ENCODE assay signal across 8 cellular contexts in the genomic region with DNA sequence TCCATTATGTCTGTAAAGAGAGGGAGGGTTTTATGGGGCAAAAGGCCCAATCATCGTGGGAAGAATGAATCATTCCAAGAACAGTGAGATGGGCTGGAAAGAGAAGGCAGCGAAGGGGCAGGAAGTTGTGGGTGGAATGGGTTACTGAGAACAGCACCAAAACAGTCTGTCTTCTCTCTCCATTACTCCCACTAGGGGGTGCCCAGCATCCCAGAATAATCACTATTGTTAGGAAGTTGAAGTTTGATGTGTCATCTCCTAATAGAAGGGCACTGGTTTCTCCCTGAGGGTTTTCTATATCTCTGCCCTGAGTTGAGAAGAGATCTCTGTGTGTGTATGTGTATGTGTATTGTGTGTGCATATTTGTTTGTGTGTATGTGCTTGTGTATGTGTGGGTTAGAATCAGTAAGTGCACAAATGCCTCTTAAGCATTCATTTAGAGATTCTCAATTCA.
A peak's percentile ranks its signal among the peaks of the same experiment; 100 is the strongest.
DNase-seq lines count a peak whose midpoint lies in the region; ATAC-seq and TF ChIP-seq lines count a peak whose summit lies in the region.

No MANE protein-coding gene starts in this region.

- 29 to 30% methylated on average over 2 of the region's 2 CpGs for WGBS in testis, 2 donors

- H3K4me1 ChIP-seq in HCT116 (ENCODE audit: control insufficient read depth in 1 of 2, insufficient read depth in 2 of 2, low read length in 2 of 2) (peaks cover 0 to 11% of the 10 kb centered on the region in 2 experiments; a peak in 2 of 4 replicates), MM.1S (ENCODE audit: low read length) (peaks cover 11% of the 10 kb centered on the region), testis (peaks cover 43% of the 10 kb centered on the region)

- H3K4me3 ChIP-seq in HCT116 (replicated peaks in 1 of 2; ENCODE audit: low read depth in 1 of 2, low read length in 2 of 2) (no peak overlapping the region), MM.1S (ENCODE audit: low read length) (no peak overlapping the region), testis (no peak overlapping the region)

- peaks cover 3% of the 10 kb centered on the region for H3K36me3 Mint-ChIP-seq in nephron (ENCODE audit: low read depth)

- H2AFZ ChIP-seq in HCT116 (ENCODE audit: low read depth, low read length, poor library complexity, severe bottlenecking) (peak overlapping the region; percentile 62), MM.1S (ENCODE audit: low read length) (peak overlapping the region; percentile 29; the same call in 1 of the 2 replicates)

- intact Hi-C loops in Right ventricle myocardium inferior (cut with DNase I): loop anchor here (5.0 to 10.0 kb wide), 3 partner anchors 76 to 211 kb away; a partner anchor contains a TSS
- intact Hi-C loops in cardiac septum (cut with DNase I): loop anchor here (2.0 to 5.0 kb wide), 3 partner anchors 136 to 214 kb away; no protein-coding TSS in a partner anchor
- intact Hi-C loops in HCT116 (cut with micrococcal nuclease): loop anchor here (1.0 to 10.0 kb wide), 2 partner anchors 181 to 215 kb away; no protein-coding TSS in a partner anchor
- intact Hi-C loops in testis (cut with DNase I; ENCODE audit: low total_unique reads): no loop called here

- H3F3A ChIP-seq in MM.1S (ENCODE audit: insufficient read depth, low read length): no peaks in the 10 kb centered on the region

- TF ChIP-seq RAD21 in HCT116 (IDR thresholded peaks at IDR 0.05; ENCODE audit: low read depth): peak; percentile 74

- DNase-seq in Right ventricle myocardium inferior (ENCODE audit: missing footprints) (no peak), cardiac septum (ENCODE audit: low spot score) (no peak), HCT116 (ENCODE audit: low read depth, low spot score) (peak; percentile 32), MM.1S (no peak), epithelial cell of prostate (ENCODE audit: low read depth, low spot score) (peak; percentile 68), testis (peak; percentile 69)

- no peak overlapping the region for H3K4me3 Mint-ChIP-seq in nephron

- CTCF ChIA-PET in HCT116 (lab: Charles Lee): no interaction called here

- BruUV-seq in HCT116 (replicated peaks; lab: Mats Ljungman, UMichigan): no TSS peak

- POLR2A ChIA-PET in HCT116 (lab: Charles Lee): no interaction called here

- H3K27me3 ChIP-seq in HCT116 (ENCODE audit: insufficient read depth, low read length): no peaks in the 10 kb centered on the region
- no peaks in the 10 kb centered on the region for H3K27me3 ChIP-seq in MM.1S (replicated peaks; ENCODE audit: insufficient read depth, low read length)
- H3K27me3 ChIP-seq in testis: no peaks in the 10 kb centered on the region

- peak; percentile 46 for ATAC-seq in Right ventricle myocardium inferior
- peak; percentile 95 for ATAC-seq in HCT116
- peak; percentile 70 for ATAC-seq in activated CD4-positive, CD25-positive, alpha-beta regulatory T cell treated with anti-CD3 and anti-CD28 coated beads, Interleukin-2, amount 50 U/mL, for 24 hours

- H3K4me2 ChIP-seq in HCT116 (ENCODE audit: low read length): peak overlapping the region; percentile 37
- no peak overlapping the region for H3K4me2 ChIP-seq in MM.1S (ENCODE audit: low read depth, low read length)

- H3K9ac ChIP-seq in HCT116 (ENCODE audit: low read length) (no peak overlapping the region), MM.1S (ENCODE audit: low read length) (no peak overlapping the region)

- RAD21 ChIA-PET in HCT116 (lab: Charles Lee; ENCODE audit: low non-redundant PET in 1 of 2, low total read pairs in 2 of 2, uncharacterized antibody in 2 of 2, unreplicated experiment in 2 of 2): no interaction called here

- TF ChIP-seq POLR2A in HCT116 (IDR thresholded peaks at IDR 0.05; ENCODE audit: borderline replicate concordance, extremely low read depth, insufficient read depth, insufficient read length) (no peak), testis (IDR thresholded peaks at IDR 0.05) (no peak)

- H3K27ac ChIP-seq in HCT116 (ENCODE audit: low read depth, low read length) (no peak overlapping the region), MM.1S (ENCODE audit: low read length) (no peak overlapping the region), epithelial cell of prostate (no peak overlapping the region), testis (peak overlapping the region in 1 of 2 donors; percentile 80)

- H3K9me3 ChIP-seq in HCT116 (ENCODE audit: control insufficient read depth in 1 of 2, insufficient read depth in 1 of 2, low read depth in 1 of 2, low read length in 2 of 2) (no peaks in the 10 kb centered on the region), MM.1S (replicated peaks; ENCODE audit: insufficient read depth, low read length) (no peaks in the 10 kb centered on the region), testis (no peaks in the 10 kb centered on the region)

- H4K20me1 ChIP-seq in HCT116 (ENCODE audit: insufficient read depth) (no peaks in the 10 kb centered on the region), MM.1S (ENCODE audit: insufficient read depth, low read length) (no peaks in the 10 kb centered on the region)

- H3K36me3 ChIP-seq in HCT116 (ENCODE audit: control insufficient read depth in 1 of 2, insufficient read depth in 2 of 2, low read length in 2 of 2) (no peaks in the 10 kb centered on the region), MM.1S (replicated peaks; ENCODE audit: insufficient read depth, low read length) (no peaks in the 10 kb centered on the region), testis (ENCODE audit: low read depth, missing control alignments) (no peaks in the 10 kb centered on the region)

- H3K9me2 ChIP-seq in HCT116 (ENCODE audit: insufficient read depth): no peaks in the 10 kb centered on the region
- no peaks in the 10 kb centered on the region for H3K9me2 ChIP-seq in MM.1S (replicated peaks; ENCODE audit: insufficient read depth, low read length)

- H3K27me3 Mint-ChIP-seq in nephron (ENCODE audit: low read depth): no peaks in the 10 kb centered on the region

- H3K79me2 ChIP-seq in HCT116 (ENCODE audit: insufficient read depth, low read length): no peaks in the 10 kb centered on the region
- no peaks in the 10 kb centered on the region for H3K79me2 ChIP-seq in MM.1S (ENCODE audit: low read length)

- no peaks in the 10 kb centered on the region for H3K9me3 Mint-ChIP-seq in nephron

- H3K27ac Mint-ChIP-seq in nephron: peak overlapping the region; percentile 92 to 98 (median 96)

- TF ChIP-seq CTCF in HCT116 (IDR thresholded peaks at IDR 0.05 in 2 of 3, conservative IDR thresholded peaks at IDR 0.05 in 1 of 3; ENCODE audit: borderline replicate concordance in 1 of 3, insufficient read depth in 1 of 3, low read depth in 2 of 3, low read length in 2 of 3): peak; percentile 67 to 71 (median 68); a peak in 5 of 6 replicates
- TF ChIP-seq CTCF in MM.1S (IDR thresholded peaks at IDR 0.05; ENCODE audit: low read length): peak; percentile 51
- peak; percentile 34 to 55 (median 49) for TF ChIP-seq CTCF in nephron (IDR thresholded peaks at IDR 0.05; ENCODE audit: unreplicated experiment in 3 of 3)
- peak in 2 of 3 experiments; percentile 42 to 43 for TF ChIP-seq CTCF in testis (IDR thresholded peaks at IDR 0.05)

- peaks cover 80% of the 10 kb centered on the region for H3K4me1 Mint-ChIP-seq in nephron

TF ChIP-seq in HCT116, 20 proteins besides CTCF, POLR2A, EP300 and RAD21 (continues in another document):
- TF ChIP-seq, protein P1, sequence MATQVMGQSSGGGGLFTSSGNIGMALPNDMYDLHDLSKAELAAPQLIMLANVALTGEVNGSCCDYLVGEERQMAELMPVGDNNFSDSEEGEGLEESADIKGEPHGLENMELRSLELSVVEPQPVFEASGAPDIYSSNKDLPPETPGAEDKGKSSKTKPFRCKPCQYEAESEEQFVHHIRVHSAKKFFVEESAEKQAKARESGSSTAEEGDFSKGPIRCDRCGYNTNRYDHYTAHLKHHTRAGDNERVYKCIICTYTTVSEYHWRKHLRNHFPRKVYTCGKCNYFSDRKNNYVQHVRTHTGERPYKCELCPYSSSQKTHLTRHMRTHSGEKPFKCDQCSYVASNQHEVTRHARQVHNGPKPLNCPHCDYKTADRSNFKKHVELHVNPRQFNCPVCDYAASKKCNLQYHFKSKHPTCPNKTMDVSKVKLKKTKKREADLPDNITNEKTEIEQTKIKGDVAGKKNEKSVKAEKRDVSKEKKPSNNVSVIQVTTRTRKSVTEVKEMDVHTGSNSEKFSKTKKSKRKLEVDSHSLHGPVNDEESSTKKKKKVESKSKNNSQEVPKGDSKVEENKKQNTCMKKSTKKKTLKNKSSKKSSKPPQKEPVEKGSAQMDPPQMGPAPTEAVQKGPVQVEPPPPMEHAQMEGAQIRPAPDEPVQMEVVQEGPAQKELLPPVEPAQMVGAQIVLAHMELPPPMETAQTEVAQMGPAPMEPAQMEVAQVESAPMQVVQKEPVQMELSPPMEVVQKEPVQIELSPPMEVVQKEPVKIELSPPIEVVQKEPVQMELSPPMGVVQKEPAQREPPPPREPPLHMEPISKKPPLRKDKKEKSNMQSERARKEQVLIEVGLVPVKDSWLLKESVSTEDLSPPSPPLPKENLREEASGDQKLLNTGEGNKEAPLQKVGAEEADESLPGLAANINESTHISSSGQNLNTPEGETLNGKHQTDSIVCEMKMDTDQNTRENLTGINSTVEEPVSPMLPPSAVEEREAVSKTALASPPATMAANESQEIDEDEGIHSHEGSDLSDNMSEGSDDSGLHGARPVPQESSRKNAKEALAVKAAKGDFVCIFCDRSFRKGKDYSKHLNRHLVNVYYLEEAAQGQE (IDR thresholded peaks at IDR 0.05; ENCODE audit: low read depth): no peak
- TF ChIP-seq CEBPB (IDR thresholded peaks at IDR 0.05; ENCODE audit: low read depth) (no peak), ELF1 (IDR thresholded peaks at IDR 0.05; ENCODE audit: borderline replicate concordance, low read depth) (0 out of 2 replicates have a peak, but pooled peaks have one; percentile 17), SP1 (IDR thresholded peaks at IDR 0.05; ENCODE audit: low read depth) (peak; percentile 26), YY1 (IDR thresholded peaks at IDR 0.05; ENCODE audit: extremely low read depth, insufficient replicate concordance, low read depth, low read length) (no peak), EZH2phosphoT487 (IDR thresholded peaks at IDR 0.05; ENCODE audit: borderline replicate concordance) (no peak), POLR2AphosphoS5 (IDR thresholded peaks at IDR 0.05; ENCODE audit: low read depth, low read length) (no peak), TCF7L2 (IDR thresholded peaks at IDR 0.05; ENCODE audit: borderline replicate concordance, extremely low read depth, insufficient read depth, insufficient read length) (no peak), FOSL1 (IDR thresholded peaks at IDR 0.05; ENCODE audit: low read depth) (0 out of 2 replicates have a peak, but pooled peaks have one; percentile 32), SRF (IDR thresholded peaks at IDR 0.05; ENCODE audit: low read depth) (no peak), CBX3 (IDR thresholded peaks at IDR 0.05; ENCODE audit: low read depth) (peak; percentile 71; the same call in 1 of the 2 replicates)
- TF ChIP-seq, protein P2, sequence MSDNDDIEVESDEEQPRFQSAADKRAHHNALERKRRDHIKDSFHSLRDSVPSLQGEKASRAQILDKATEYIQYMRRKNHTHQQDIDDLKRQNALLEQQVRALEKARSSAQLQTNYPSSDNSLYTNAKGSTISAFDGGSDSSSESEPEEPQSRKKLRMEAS (IDR thresholded peaks at IDR 0.05): no peak

Comparison
In these comparisons a context has a peak if more than half of its experiments do, and no peak if none do; other contexts are left out.
1. DNase-seq: peak in HCT116 (single experiment), epithelial cell of prostate (single experiment) and testis (single experiment); none in Right ventricle myocardium inferior (single experiment), cardiac septum (single experiment) and MM.1S (single experiment).
2. Peak in every context shown above with its lines, with median percentiles within 50 percentile points of each other: ATAC-seq and CTCF ChIP-seq.